8 cellular contexts compared by ENCODE assay signal in genomic region chr7:67260166-67260586, GRCh38.
DNase-seq lines count a peak whose midpoint lies in the region; ATAC-seq lines count a peak whose summit lies in the region.
"Not testable (repeated sequence)": the region's sequence is repeated elsewhere in the genome, so short reads cannot be mapped to it uniquely, and the experiment has no call there.

No MANE protein-coding gene starts in this region.

- peak overlapping the region in 1 of 8 donors; percentile 46 for H3K4me3 Mint-ChIP-seq in CD4-positive, alpha-beta memory T cell
- not testable (repeated sequence) for H3K4me3 Mint-ChIP-seq in activated CD4-positive, alpha-beta T cell treated with anti-CD3 and anti-CD28 coated beads for 36 hours; activated T-cell treated with anti-CD3 and anti-CD28 coated beads, Interleukin-2, amount 50 U/mL, for 4 hours

- H3K27me3 ChIP-seq in CD4-positive, alpha-beta memory T cell (ENCODE audit: insufficient read depth, low read length): not testable (repeated sequence)

- not testable (repeated sequence) for H3K36me3 ChIP-seq in CD4-positive, alpha-beta memory T cell (ENCODE audit: insufficient read depth, low read length)

- not testable (repeated sequence) for H3K4me1 Mint-ChIP-seq in CD4-positive, alpha-beta memory T cell; activated CD4-positive, alpha-beta T cell treated with anti-CD3 and anti-CD28 coated beads for 36 hours; activated T-cell treated with anti-CD3 and anti-CD28 coated beads, Interleukin-2, amount 50 U/mL, for 4 hours (ENCODE audit: low read depth)

- peaks cover 6 to 24% of the 10 kb centered on the region in 2 donors for H3K36me3 Mint-ChIP-seq in CD4-positive, alpha-beta memory T cell
- H3K36me3 Mint-ChIP-seq in activated CD4-positive, alpha-beta T cell treated with anti-CD3 and anti-CD28 coated beads for 36 hours (ENCODE audit: low read depth): peaks cover 15% of the 10 kb centered on the region
- peaks cover 15% of the 10 kb centered on the region for H3K36me3 Mint-ChIP-seq in activated T-cell treated with anti-CD3 and anti-CD28 coated beads, Interleukin-2, amount 50 U/mL, for 4 hours (ENCODE audit: insufficient read depth)

- CTCF ChIA-PET in CD4-positive, alpha-beta memory T cell (lab: Charles Lee; ENCODE audit: partially characterized antibody); activated CD4-positive, alpha-beta T cell treated with anti-CD3 and anti-CD28 coated beads for 36 hours (lab: Charles Lee): not testable (repeated sequence)

- H3K27ac Mint-ChIP-seq in CD4-positive, alpha-beta memory T cell: peak overlapping the region in 4 of 7 donors; percentile 6 to 60 (median 16)
- H3K27ac Mint-ChIP-seq in activated CD4-positive, alpha-beta T cell treated with anti-CD3 and anti-CD28 coated beads for 36 hours: not testable (repeated sequence)

- POLR2A ChIA-PET in CD4-positive, alpha-beta memory T cell (lab: Charles Lee; ENCODE audit: partially characterized antibody): not testable (repeated sequence)
- POLR2A ChIA-PET in activated CD4-positive, alpha-beta T cell treated with anti-CD3 and anti-CD28 coated beads for 36 hours (lab: Charles Lee): interaction anchor here (0.6 kb wide), 1 partner anchor 1445 kb away, joined by 7 read pairs; no protein-coding TSS in a partner anchor

- H3K4me3 ChIP-seq in CD4-positive, alpha-beta memory T cell (ENCODE audit: low read length in 2 of 2): not testable (repeated sequence)

- peak; percentile 29 to 45 (median 36) for DNase-seq in CD4-positive, alpha-beta memory T cell
- DNase-seq in HT-29 (ENCODE audit: low spot score): peak; percentile 23
- peak; percentile 20 for DNase-seq in NCI-H748 (lab: John Stamatoyannopoulos, UW; ENCODE audit: unreplicated experiment)
- peak; percentile 44 for DNase-seq in activated CD4-positive, alpha-beta T cell treated with anti-CD3 and anti-CD28 coated beads for 36 hours
- peak; percentile 11 for DNase-seq in activated T-cell treated with anti-CD3 and anti-CD28 coated beads, Interleukin-2, amount 50 U/mL, for 4 hours
- peak; percentile 28 for DNase-seq in central memory CD4-positive, alpha-beta T cell
- DNase-seq in left kidney (ENCODE audit: low read depth, low spot score): peak; percentile 15
- DNase-seq in stimulated activated CD8-positive, alpha-beta memory T cell treated with anti-CD3 and anti-CD28 coated beads, Interleukin-12 subunit alpha, Interleukin-12 subunit beta, amount 100 ng/mL, for 1 hour (ENCODE audit: low read depth): peak; percentile 4

- ATAC-seq in activated CD4-positive, alpha-beta T cell treated with anti-CD3 and anti-CD28 coated beads for 36 hours; activated T-cell treated with anti-CD3 and anti-CD28 coated beads, Interleukin-2, amount 50 U/mL, for 4 hours: not testable (repeated sequence)

- intact Hi-C loops in CD4-positive, alpha-beta memory T cell (cut with micrococcal nuclease); activated CD4-positive, alpha-beta T cell treated with anti-CD3 and anti-CD28 coated beads for 36 hours (cut with DNase I, micrococcal nuclease): not testable (repeated sequence)

- not testable (repeated sequence) for H3K9me3 ChIP-seq in CD4-positive, alpha-beta memory T cell (ENCODE audit: control insufficient read depth in 1 of 2, low read length in 2 of 2)

- not testable (repeated sequence) for H3K27ac ChIP-seq in CD4-positive, alpha-beta memory T cell (ENCODE audit: low read depth, low read length)

- not testable (repeated sequence) for H3K9me3 Mint-ChIP-seq in CD4-positive, alpha-beta memory T cell; activated CD4-positive, alpha-beta T cell treated with anti-CD3 and anti-CD28 coated beads for 36 hours (ENCODE audit: low read depth); activated T-cell treated with anti-CD3 and anti-CD28 coated beads, Interleukin-2, amount 50 U/mL, for 4 hours

- not testable (repeated sequence) for H3K27me3 Mint-ChIP-seq in CD4-positive, alpha-beta memory T cell; activated CD4-positive, alpha-beta T cell treated with anti-CD3 and anti-CD28 coated beads for 36 hours; activated T-cell treated with anti-CD3 and anti-CD28 coated beads, Interleukin-2, amount 50 U/mL, for 4 hours (ENCODE audit: low read depth)

- H3K4me1 ChIP-seq in CD4-positive, alpha-beta memory T cell (ENCODE audit: insufficient read depth, low read length): not testable (repeated sequence)
